ENCODE assay signal across 18 cellular contexts in the genomic region with DNA sequence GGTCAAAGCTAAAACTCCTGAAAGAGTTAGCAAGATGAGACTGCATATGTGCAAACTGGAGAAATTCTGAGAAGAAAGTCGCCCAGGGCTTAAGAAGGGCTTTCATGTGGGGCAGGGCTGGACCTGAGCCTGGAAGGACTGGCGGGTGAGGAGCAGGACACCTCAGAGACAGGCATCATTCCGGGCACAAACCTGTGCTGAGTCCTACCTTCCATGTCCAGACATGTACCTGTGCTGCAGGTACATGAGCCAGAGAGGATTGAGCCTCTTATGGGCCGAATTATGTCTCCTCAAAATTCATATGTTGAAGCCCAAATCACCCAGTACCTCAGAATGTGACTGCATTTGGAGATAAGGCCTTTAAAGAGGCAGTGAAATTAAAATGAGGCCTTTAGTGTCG.
"Had no signal": no experiment of that assay in that cellular context is flagged by ENCODE, and none has a peak within 500 bp of the region (broad histone marks: within the 10 kb centered on the region; RNA-seq: fewer than 3 reads in every experiment).

No MANE protein-coding gene starts in this region.

- H3K27me3 ChIP-seq: gastroesophageal sphincter, transverse colon had no signal

- FAIRE-seq: small intestine, TTC549 had no signal

- H3K4me1 ChIP-seq: gastroesophageal sphincter had no signal

- DNase-seq: activated B cell treated with CpG ODN at 0.5 μM for 24 hours; activated CD4-positive, alpha-beta T cell treated with anti-CD3 and anti-CD28 coated beads, Interleukin-2, amount 10 ng/mL, durations not matched to agents 24 days and 14 days; activated CD8-positive, alpha-beta memory T cell treated with anti-CD3 and anti-CD28 coated beads, Interleukin-2, amount 50 U/mL, for 4 hours; activated CD8-positive, alpha-beta T cell treated with anti-CD3 and anti-CD28 coated beads, Interleukin-2, amount 10 ng/mL, durations not matched to agents 7 days and 5 days; activated effector memory CD4-positive, alpha-beta T cell treated with anti-CD3 and anti-CD28 coated beads, Interleukin-2, amount 50 U/mL, for 16 hours; activated T-cell treated with anti-CD3 and anti-CD28 coated beads, Interleukin-2, amount 50 U/mL, for 48 hours; naive thymus-derived CD8-positive, alpha-beta T cell; nucleus accumbens; right cardiac atrium; stimulated activated CD4-positive, alpha-beta T cell treated with anti-CD3 and anti-CD28 coated beads, Interleukin-4, amount 100 ng/mL, for 24 hours; stimulated activated naive CD4-positive, alpha-beta T cell; SW 1271; transverse colon had no signal

- H3K9me3 ChIP-seq: gastroesophageal sphincter, transverse colon had no signal

- H3K4me3 ChIP-seq: coronary artery, gastroesophageal sphincter, transverse colon had no signal

- ATAC-seq: activated CD8-positive, alpha-beta T cell treated with anti-CD3 and anti-CD28 coated beads, Interleukin-2, amount 10 ng/mL, durations not matched to agents 7 days and 5 days; activated naive CD4-positive, alpha-beta T cell treated with anti-CD3 and anti-CD28 coated beads, Interleukin-2, amount 50 U/mL, for 72 hours; gastroesophageal sphincter; naive thymus-derived CD8-positive, alpha-beta T cell; right cardiac atrium had no signal

- H3K36me3 ChIP-seq: gastroesophageal sphincter, transverse colon had no signal

- H3K27ac ChIP-seq: coronary artery, gastroesophageal sphincter, transverse colon had no signal
